In genomic region chr6:136550330-136551071, GRCh38 we compare ENCODE assay signal across 8 cellular contexts. TPM values are rescaled to one million over a fixed set of nuclear protein-coding genes. Genes with fewer than 3 reads are reported as not detected.
DNase-seq lines count a peak whose midpoint lies in the region; ATAC-seq and TF ChIP-seq lines count a peak whose summit lies in the region.

Gene MAP7, minus strand, starts transcription at chr6:136550422. Its CDS starts 14 bp downstream, at chr6:136550408.

- no peaks in the 10 kb centered on the region for H3K9me3 Mint-ChIP-seq in activated CD8-positive, alpha-beta T cell treated with anti-CD3 and anti-CD28 coated beads for 36 hours

- TF ChIP-seq CTCF in activated CD8-positive, alpha-beta T cell treated with anti-CD3 and anti-CD28 coated beads for 36 hours (IDR thresholded peaks at IDR 0.05), result peak; percentile 100

- peaks cover 12% of the 10 kb centered on the region for H3K4me1 ChIP-seq in effector memory CD4-positive, alpha-beta T cell (ENCODE audit: control insufficient read depth, insufficient read depth, low read length, poor library complexity, severe bottlenecking)
- peaks cover 14% of the 10 kb centered on the region for H3K4me1 ChIP-seq in mesodermal cell (ENCODE audit: control insufficient read depth, insufficient read depth, low read length, poor library complexity, severe bottlenecking)

- H3K9me3 ChIP-seq in effector memory CD4-positive, alpha-beta T cell (ENCODE audit: control insufficient read depth, low read length), result no peaks in the 10 kb centered on the region
- no peaks in the 10 kb centered on the region for H3K9me3 ChIP-seq in mesodermal cell (ENCODE audit: control insufficient read depth, low read length)

- peak within 1 kb of the TSS; percentile 61 for H3K4me3 Mint-ChIP-seq in activated CD8-positive, alpha-beta T cell treated with anti-CD3 and anti-CD28 coated beads for 36 hours

- peaks cover 5% of the 10 kb centered on the region for H3K4me1 Mint-ChIP-seq in activated CD8-positive, alpha-beta T cell treated with anti-CD3 and anti-CD28 coated beads for 36 hours (ENCODE audit: low read depth)

- CTCF ChIA-PET in activated CD8-positive, alpha-beta T cell treated with anti-CD3 and anti-CD28 coated beads for 36 hours (lab: Charles Lee), result interaction anchor here (0.6 to 1.8 kb wide), 15 partner anchors 10 to 233 kb away, joined by 3 to 12 read pairs (median 4); no protein-coding TSS in a partner anchor

- POLR2A ChIA-PET in activated CD8-positive, alpha-beta T cell treated with anti-CD3 and anti-CD28 coated beads for 36 hours (lab: Charles Lee), result no interaction called here

- DNase-seq in NCI-H524 (lab: John Stamatoyannopoulos, UW) (peak; percentile 43 to 71), NCI-H524 treated with DMSO at 0.1 percent for 48 hours (lab: John Stamatoyannopoulos, UW) (no peak), NCI-H345 treated with DMSO at 0.1 percent for 48 hours (lab: John Stamatoyannopoulos, UW; ENCODE audit: unreplicated experiment) (peak; percentile 75)
- DNase-seq in activated CD8-positive, alpha-beta T cell treated with anti-CD3 and anti-CD28 coated beads for 36 hours, result peak; percentile 70
- peak; percentile 45 to 65 (median 57) for DNase-seq in effector memory CD4-positive, alpha-beta T cell
- DNase-seq in stimulated activated CD8-positive, alpha-beta memory T cell treated with anti-CD3 and anti-CD28 coated beads, Interleukin-2, amount 100 ng/mL, for 1 hour (ENCODE audit: low read depth in 2 of 2), result peak; percentile 16 to 31

- peaks cover 20% of the 10 kb centered on the region for H3K27me3 ChIP-seq in effector memory CD4-positive, alpha-beta T cell (replicated peaks; ENCODE audit: control insufficient read depth, insufficient read depth, low read length, poor library complexity, severe bottlenecking)

- H3K27me3 Mint-ChIP-seq in activated CD8-positive, alpha-beta T cell treated with anti-CD3 and anti-CD28 coated beads for 36 hours, result peaks cover 28% of the 10 kb centered on the region

- H3K27ac ChIP-seq in effector memory CD4-positive, alpha-beta T cell (ENCODE audit: insufficient read depth, low read length, poor library complexity, severe bottlenecking), result no peak within 1 kb of the TSS
- no peak within 1 kb of the TSS for H3K27ac ChIP-seq in mesodermal cell (ENCODE audit: low read depth, low read length, severe bottlenecking)

- peak; percentile 86 for ATAC-seq in HG02973 (IDR thresholded peaks at IDR 0.05; ENCODE audit: unreplicated experiment)
- peak; percentile 96 for ATAC-seq in activated CD8-positive, alpha-beta T cell treated with anti-CD3 and anti-CD28 coated beads for 36 hours

- H3K36me3 ChIP-seq in effector memory CD4-positive, alpha-beta T cell (ENCODE audit: control insufficient read depth, insufficient read depth, low read length), result no peaks in the 10 kb centered on the region
- H3K36me3 ChIP-seq in mesodermal cell (ENCODE audit: control insufficient read depth, insufficient read depth, low read length), result no peaks in the 10 kb centered on the region

- no peak within 1 kb of the TSS for H3K27ac Mint-ChIP-seq in activated CD8-positive, alpha-beta T cell treated with anti-CD3 and anti-CD28 coated beads for 36 hours

- H3K36me3 Mint-ChIP-seq in activated CD8-positive, alpha-beta T cell treated with anti-CD3 and anti-CD28 coated beads for 36 hours (ENCODE audit: low read depth), result no peaks in the 10 kb centered on the region

- peak within 1 kb of the TSS; percentile 64 for H3K4me3 ChIP-seq in effector memory CD4-positive, alpha-beta T cell (ENCODE audit: insufficient read depth, low read depth, low read length, poor library complexity, severe bottlenecking)
- peak within 1 kb of the TSS; percentile 52 for H3K4me3 ChIP-seq in mesodermal cell (ENCODE audit: extremely low read depth, insufficient read depth, low read length, poor library complexity, severe bottlenecking)

- intact Hi-C loops in activated CD8-positive, alpha-beta T cell treated with anti-CD3 and anti-CD28 coated beads for 36 hours (cut with micrococcal nuclease), result no loop called here

- 0 to 1% methylated on average over 56 to 74 of the region's 79 CpGs for WGBS in mesodermal cell (ENCODE audit: insufficient coverage in 2 of 2), 2 experiments

RNA-seq across cellular contexts. Expression of gene MAP7, which starts in this region (rescaled TPM):
- total RNA-seq in activated CD8-positive, alpha-beta T cell treated with anti-CD3 and anti-CD28 coated beads for 36 hours, result under 1 TPM; 0.47 to 0.67 TPM
- polyA plus RNA-seq in mesodermal cell (2013, experiment 1 of 2), result 0.66 TPM
- 0.66 TPM for polyA plus RNA-seq in mesodermal cell (2013, experiment 2 of 2)

Comparison
In these comparisons a context has a peak if more than half of its experiments do, and no peak if none do; other contexts are left out.
1. Peak in DNase-seq and ATAC-seq in activated CD8-positive, alpha-beta T cell treated with anti-CD3 and anti-CD28 coated beads for 36 hours; RNA of the gene not detected or under 1 TPM.